In the genomic region with DNA sequence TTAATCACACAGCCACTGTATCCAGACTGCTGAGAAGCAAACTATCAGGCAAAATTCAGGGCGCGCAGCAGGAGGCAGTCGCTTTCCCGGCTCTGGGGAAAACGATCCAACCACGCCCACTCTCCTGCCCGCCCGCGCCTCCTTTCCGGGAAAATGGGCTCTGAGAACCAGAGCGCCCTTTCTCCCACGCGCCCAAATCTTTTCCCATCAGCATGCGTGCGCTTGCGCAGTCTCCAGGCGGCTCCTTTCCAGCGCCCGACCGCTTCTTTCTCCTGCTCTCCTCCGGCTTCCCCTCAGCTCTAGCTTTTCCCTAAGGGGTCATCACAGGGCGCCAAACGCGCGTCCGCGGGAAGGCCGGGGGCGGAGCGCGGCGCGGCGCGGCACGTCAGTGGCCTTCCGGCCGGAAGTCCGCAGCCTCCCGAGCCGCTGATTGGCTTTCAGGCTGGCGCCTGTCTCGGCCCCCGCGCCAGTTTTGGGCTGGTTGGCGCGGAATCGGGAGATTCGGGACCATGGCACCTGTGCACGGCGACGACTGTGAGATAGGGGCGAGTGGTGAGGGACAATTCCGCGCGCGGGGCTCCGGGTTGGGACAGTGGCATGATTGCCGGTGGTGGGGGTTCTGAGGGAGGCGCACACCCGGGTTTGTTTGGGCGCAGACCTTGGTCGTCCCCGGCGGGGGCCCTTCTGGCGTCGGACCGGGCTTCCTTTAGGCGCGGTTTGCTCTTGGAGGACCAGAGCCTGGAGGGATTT, we compare ENCODE assay signal across 8 cellular contexts. TPM values are rescaled to one million over a fixed set of nuclear protein-coding genes. Genes with fewer than 3 reads are reported as not detected.
DNase-seq lines count a peak whose midpoint lies in the region; ATAC-seq and TF ChIP-seq lines count a peak whose summit lies in the region.

A gene with protein sequence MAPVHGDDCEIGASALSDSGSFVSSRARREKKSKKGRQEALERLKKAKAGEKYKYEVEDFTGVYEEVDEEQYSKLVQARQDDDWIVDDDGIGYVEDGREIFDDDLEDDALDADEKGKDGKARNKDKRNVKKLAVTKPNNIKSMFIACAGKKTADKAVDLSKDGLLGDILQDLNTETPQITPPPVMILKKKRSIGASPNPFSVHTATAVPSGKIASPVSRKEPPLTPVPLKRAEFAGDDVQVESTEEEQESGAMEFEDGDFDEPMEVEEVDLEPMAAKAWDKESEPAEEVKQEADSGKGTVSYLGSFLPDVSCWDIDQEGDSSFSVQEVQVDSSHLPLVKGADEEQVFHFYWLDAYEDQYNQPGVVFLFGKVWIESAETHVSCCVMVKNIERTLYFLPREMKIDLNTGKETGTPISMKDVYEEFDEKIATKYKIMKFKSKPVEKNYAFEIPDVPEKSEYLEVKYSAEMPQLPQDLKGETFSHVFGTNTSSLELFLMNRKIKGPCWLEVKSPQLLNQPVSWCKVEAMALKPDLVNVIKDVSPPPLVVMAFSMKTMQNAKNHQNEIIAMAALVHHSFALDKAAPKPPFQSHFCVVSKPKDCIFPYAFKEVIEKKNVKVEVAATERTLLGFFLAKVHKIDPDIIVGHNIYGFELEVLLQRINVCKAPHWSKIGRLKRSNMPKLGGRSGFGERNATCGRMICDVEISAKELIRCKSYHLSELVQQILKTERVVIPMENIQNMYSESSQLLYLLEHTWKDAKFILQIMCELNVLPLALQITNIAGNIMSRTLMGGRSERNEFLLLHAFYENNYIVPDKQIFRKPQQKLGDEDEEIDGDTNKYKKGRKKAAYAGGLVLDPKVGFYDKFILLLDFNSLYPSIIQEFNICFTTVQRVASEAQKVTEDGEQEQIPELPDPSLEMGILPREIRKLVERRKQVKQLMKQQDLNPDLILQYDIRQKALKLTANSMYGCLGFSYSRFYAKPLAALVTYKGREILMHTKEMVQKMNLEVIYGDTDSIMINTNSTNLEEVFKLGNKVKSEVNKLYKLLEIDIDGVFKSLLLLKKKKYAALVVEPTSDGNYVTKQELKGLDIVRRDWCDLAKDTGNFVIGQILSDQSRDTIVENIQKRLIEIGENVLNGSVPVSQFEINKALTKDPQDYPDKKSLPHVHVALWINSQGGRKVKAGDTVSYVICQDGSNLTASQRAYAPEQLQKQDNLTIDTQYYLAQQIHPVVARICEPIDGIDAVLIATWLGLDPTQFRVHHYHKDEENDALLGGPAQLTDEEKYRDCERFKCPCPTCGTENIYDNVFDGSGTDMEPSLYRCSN (N-terminal part only) (plus strand): TSS at position 466 of the 750 bp plus-strand sequence. CDS start 44 bp downstream, at position 510.

- no peak for TF ChIP-seq POLR2A in transverse colon (IDR thresholded peaks at IDR 0.05)

- POLR2A ChIA-PET in T-cell (lab: Charles Lee), result interaction anchor here in 1 of 2 donors (0.6 kb wide), 1 partner anchor 962 kb away, joined by 3 read pairs; no protein-coding TSS in a partner anchor

- peak; percentile 96 for ATAC-seq in HG02840 (IDR thresholded peaks at IDR 0.05; ENCODE audit: low FRiP score, unreplicated experiment)
- ATAC-seq in T-cell (replicated peaks in 1 of 4), result peak; percentile 88 to 95 (median 92)
- ATAC-seq in heart right ventricle, result peak; percentile 99 to 100 (median 99)

- H3K9me3 ChIP-seq in heart right ventricle (no peaks in the 10 kb centered on the region), transverse colon (no peaks in the 10 kb centered on the region)

- in situ Hi-C loops in GM13976 (cut with MboI; ENCODE audit: low sequenced_read_pairs, unreplicated experiment) (no loop called here), transverse colon (cut with MboI; ENCODE audit: low pct_ligation_motif_present in 1 of 4, low pct_unique_long_range_greater_than_20kb in 1 of 4, low sequenced_read_pairs in 3 of 4) (no loop called here)

- TF ChIP-seq EP300 in transverse colon (IDR thresholded peaks at IDR 0.05; ENCODE audit: low read depth), result no peak

- H3K4me3 Mint-ChIP-seq in T-cell, result peak within 1 kb of the TSS; percentile 87 to 89 (median 88)

- H3K27me3 Mint-ChIP-seq in T-cell, result no peaks in the 10 kb centered on the region

- no peaks in the 10 kb centered on the region for H3K9me3 Mint-ChIP-seq in T-cell

- H3K4me3 ChIP-seq in heart right ventricle (peak within 1 kb of the TSS; percentile 32 to 80 (median 68)), transverse colon (peak within 1 kb of the TSS; percentile 25 to 76 (median 58))

- H3K36me3 ChIP-seq in heart right ventricle (no peaks in the 10 kb centered on the region), transverse colon (no peaks in the 10 kb centered on the region)

- 0% methylated on average over 66 to 70 of the region's 70 CpGs for WGBS in heart right ventricle, 2 donors
- WGBS in transverse colon (ENCODE audit: low coverage in 1 of 2), 2 donors, result 0 to 50% methylated on average over 9 to 70 of the region's 70 CpGs

- CTCF ChIA-PET in T-cell (lab: Charles Lee), result interaction anchor here in 1 of 2 donors (1.2 kb wide), 1 partner anchor 17 kb away, joined by 3 read pairs; no protein-coding TSS in a partner anchor

- intact Hi-C loops in heart right ventricle (cut with DNase I), result no loop called here
- intact Hi-C loops in transverse colon (cut with DNase I; ENCODE audit: low total_unique reads), result no loop called here

- DNase-seq in GM13976 (ENCODE audit: low spot score) (peak; percentile 87), NCI-H1436 (lab: John Stamatoyannopoulos, UW) (peak; percentile 90), T-cell (peak; percentile 10 to 59 (median 32)), amniotic epithelial cell (ENCODE audit: low read depth) (peak; percentile 95), heart right ventricle (peak; percentile 92 to 95), pons (ENCODE audit: low spot score) (peak; percentile 92), transverse colon (peak; percentile 91)

- H3K4me1 ChIP-seq in heart right ventricle (peaks cover 0 to 15% (median 6%) of the 10 kb centered on the region in 9 donors), transverse colon (peaks cover 0 to 8% (median 2%) of the 10 kb centered on the region in 4 donors)

- peak within 1 kb of the TSS; percentile 43 to 88 for H3K27ac Mint-ChIP-seq in T-cell

- peak within 1 kb of the TSS in 9 of 10 donors; percentile 72 to 89 (median 83) for H3K27ac ChIP-seq in heart right ventricle
- H3K27ac ChIP-seq in transverse colon, result peak within 1 kb of the TSS; percentile 53 to 91 (median 82)

- TF ChIP-seq CTCF in GM13976 (IDR thresholded peaks at IDR 0.05; ENCODE audit: borderline replicate concordance, control extremely low read depth, extremely low read depth, insufficient read depth, missing control alignments) (no peak), heart right ventricle (IDR thresholded peaks at IDR 0.05) (peak in 5 of 9 donors; percentile 14 to 56 (median 39)), transverse colon (IDR thresholded peaks at IDR 0.05) (no peak)

- H3K4me1 Mint-ChIP-seq in T-cell, result peaks cover 7 to 18% (median 18%) of the 10 kb centered on the region in 3 donors

- H3K27me3 ChIP-seq in heart right ventricle (no peaks in the 10 kb centered on the region), transverse colon (no peaks in the 10 kb centered on the region)

- no peaks in the 10 kb centered on the region for H3K36me3 Mint-ChIP-seq in T-cell

RNA-seq across cellular contexts. Expression of the gene that starts here (rescaled TPM):
- total RNA-seq in T-cell (1 to 10 TPM; 6.1 to 9.9 (median 6.7) TPM), heart right ventricle (1 to 10 TPM; 5.2 to 8.5 (median 6.8) TPM), transverse colon (1 to 10 TPM; 1.2 to 9.1 (median 5.4) TPM)
- 1 to 10 TPM; 2.6 to 3.2 TPM for polyA plus RNA-seq in heart right ventricle

Comparison
In these comparisons a context has a peak if more than half of its experiments do, and no peak if none do; other contexts are left out.
1. Peak in every context shown above with its lines: DNase-seq, ATAC-seq, H3K4me3 ChIP-seq and H3K27ac ChIP-seq.
2. DNase-seq: peak in every context shown above with its lines; median percentile 95 in amniotic epithelial cell; 94 in heart right ventricle; 92 in pons; 91 in transverse colon; 90 in NCI-H1436; 87 in GM13976; 32 in T-cell.
3. CTCF ChIP-seq: peak in heart right ventricle (5 of 9); none in GM13976 (single experiment) and transverse colon (0 of 5).